In the genomic region with DNA sequence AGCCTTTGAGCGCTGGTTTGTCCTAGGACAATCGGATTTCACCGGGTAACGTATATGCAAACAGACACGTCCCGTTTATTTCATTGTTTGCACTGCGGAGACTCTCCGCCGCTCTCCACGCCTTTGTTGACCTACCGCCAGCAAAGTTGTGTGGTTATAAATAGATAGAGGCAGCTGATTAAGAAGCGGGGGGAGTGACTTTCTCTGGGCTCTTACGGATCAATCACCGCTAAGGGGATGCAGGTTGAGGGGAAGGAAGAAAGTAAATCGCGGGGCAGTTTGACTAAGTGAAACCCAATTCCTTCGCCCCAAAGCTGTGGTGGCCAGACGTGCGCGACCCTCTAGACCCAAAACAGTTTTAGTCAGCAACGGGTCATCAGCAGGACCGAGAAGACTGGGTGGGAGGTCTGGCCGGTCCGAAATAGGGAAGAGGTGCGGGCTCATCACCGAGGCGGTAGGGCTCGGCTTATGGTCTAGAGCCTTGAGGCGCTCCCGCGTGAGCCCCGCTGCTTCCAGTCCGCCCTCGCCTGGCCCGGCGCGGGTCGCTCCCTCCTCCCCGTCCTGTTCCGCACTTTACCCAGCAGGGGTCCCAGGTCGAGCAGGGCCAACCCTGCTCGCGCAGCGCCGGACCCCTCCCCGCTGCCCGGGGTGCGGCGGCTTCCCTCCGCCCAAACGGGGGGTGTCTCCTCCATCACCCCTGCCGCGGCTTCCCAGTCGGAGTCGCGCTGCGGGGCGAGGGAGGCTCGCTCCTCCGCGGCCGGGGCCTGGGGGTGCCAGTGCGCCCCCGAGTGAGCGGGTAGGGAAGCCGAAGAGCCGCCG, we compare ENCODE assay signal across 8 cellular contexts.
DNase-seq lines count a peak whose midpoint lies in the region; ATAC-seq and TF ChIP-seq lines count a peak whose summit lies in the region.

No MANE protein-coding gene starts in this region.

- no peaks in the 10 kb centered on the region; the same call in 1 of the 2 replicates for H3K9me3 ChIP-seq in AG04450 (ENCODE audit: control insufficient read depth, insufficient read depth, low read length)
- H3K9me3 ChIP-seq in mucosa of stomach (ENCODE audit: control insufficient read depth, low read length): no peaks in the 10 kb centered on the region

- H3K27me3 ChIP-seq in AG04450 (ENCODE audit: control insufficient read depth, insufficient read depth, low read length) (peaks cover 54% of the 10 kb centered on the region), mucosa of stomach (ENCODE audit: control insufficient read depth, insufficient read depth, low read length) (peaks cover 46% of the 10 kb centered on the region)

- H3K27me3 Mint-ChIP-seq in endothelial cell (ENCODE audit: unreplicated experiment): no peaks in the 10 kb centered on the region

- H3K36me3 ChIP-seq in mucosa of stomach (ENCODE audit: control insufficient read depth, insufficient read depth, low read length): no peaks in the 10 kb centered on the region

- H3K36me3 Mint-ChIP-seq in endothelial cell (ENCODE audit: low read depth, unreplicated experiment): no peaks in the 10 kb centered on the region

- peaks cover 16% of the 10 kb centered on the region for H3K4me1 Mint-ChIP-seq in endothelial cell (ENCODE audit: unreplicated experiment)

- peak overlapping the region; percentile 94 for H3K4me3 Mint-ChIP-seq in endothelial cell (ENCODE audit: unreplicated experiment)

- H3K9me3 Mint-ChIP-seq in endothelial cell (ENCODE audit: unreplicated experiment): no peaks in the 10 kb centered on the region

- H3K27ac ChIP-seq in AG04450 (ENCODE audit: low read depth, low read length): no peak overlapping the region

- ATAC-seq in GM18511 (IDR thresholded peaks at IDR 0.05; ENCODE audit: unreplicated experiment): peak; percentile 64
- peak; percentile 63 for ATAC-seq in HG03432 (IDR thresholded peaks at IDR 0.05; ENCODE audit: unreplicated experiment)

- CTCF ChIA-PET in AG04450 (lab: Charles Lee): interaction anchor here (0.6 kb wide), 1 partner anchor 487 kb away, joined by 3 read pairs; no protein-coding TSS in a partner anchor

- peaks cover 18% of the 10 kb centered on the region for H3K4me1 ChIP-seq in mucosa of stomach (ENCODE audit: control insufficient read depth, insufficient read depth, low read length)

- DNase-seq in AG04450 (ENCODE audit: low read depth, low spot score) (no peak), SHP77 treated with DMSO at 0.1 percent for 48 hours (lab: John Stamatoyannopoulos, UW) (peak; percentile 24), endothelial cell (ENCODE audit: low spot score) (peak; percentile 80), SKM-1 treated with dmso at 0.1 percent for 144 hours (lab: John Stamatoyannopoulos, UW; ENCODE audit: unreplicated experiment) (no peak)
- DNase-seq in effector CD8-positive, alpha-beta T cell (lab: John Stamatoyannopoulos, UW): no peak

- H3K4me3 ChIP-seq in AG04450 (ENCODE audit: low read depth, low read length) (peak overlapping the region; percentile 51), mucosa of stomach (ENCODE audit: low read length) (peak overlapping the region; percentile 52)

- peak overlapping the region; percentile 80 for H3K27ac Mint-ChIP-seq in endothelial cell (ENCODE audit: unreplicated experiment)

- H3K9ac ChIP-seq in mucosa of stomach (ENCODE audit: low read length): no peak overlapping the region

- POLR2A ChIA-PET in AG04450 (lab: Yijun Ruan, JAX): no interaction called here

- TF ChIP-seq CTCF in AG04450 (IDR thresholded peaks at IDR 0.05; ENCODE audit: low read depth, low read length) (peak; percentile 7; the same call in 1 of the 2 replicates), endothelial cell (IDR thresholded peaks at IDR 0.05; ENCODE audit: unreplicated experiment) (peak; percentile 48)

Comparison
In these comparisons a context has a peak if more than half of its experiments do, and no peak if none do; other contexts are left out.
1. DNase-seq: peak in SHP77 treated with DMSO at 0.1 percent for 48 hours (single experiment) and endothelial cell (single experiment); none in AG04450 (single experiment), effector CD8-positive, alpha-beta T cell (single experiment) and SKM-1 treated with dmso at 0.1 percent for 144 hours (single experiment).